In the genomic region with DNA sequence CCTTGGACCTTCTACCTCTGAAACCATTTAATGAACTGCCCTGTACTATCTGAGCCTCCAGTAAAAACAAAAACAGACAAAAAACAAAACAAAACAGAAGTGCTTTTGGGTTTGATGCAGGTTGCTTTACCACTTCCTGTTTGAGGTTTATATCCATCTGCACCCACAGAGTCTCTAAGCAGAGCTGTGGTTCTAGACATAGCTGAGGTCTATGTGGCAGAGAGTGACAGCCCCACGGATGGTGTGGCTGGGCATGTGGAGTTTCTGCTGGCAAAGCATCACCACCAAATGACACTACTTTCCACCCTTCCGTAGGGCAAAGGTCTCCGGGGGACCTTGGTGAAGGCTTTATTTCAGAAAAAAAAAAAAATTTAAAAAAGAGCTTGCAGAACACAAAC, we compare ENCODE assay signal across 7 cellular contexts.
DNase-seq lines count a peak whose midpoint lies in the region; ATAC-seq and TF ChIP-seq lines count a peak whose summit lies in the region.

No MANE protein-coding gene starts in this region.

- peak; percentile 88 for ATAC-seq in GM19438 (IDR thresholded peaks at IDR 0.05; ENCODE audit: low read depth, unreplicated experiment)
- ATAC-seq in HG03095 (IDR thresholded peaks at IDR 0.05; ENCODE audit: unreplicated experiment), result peak; percentile 78
- ATAC-seq in activated B cell treated with CpG ODN at 0.5 μM for 24 hours (ENCODE audit: low read depth), result peak; percentile 42

- no peaks in the 10 kb centered on the region for H3K36me3 Mint-ChIP-seq in activated B cell treated with CpG ODN at 0.5 μM for 24 hours (ENCODE audit: low read depth)

- H3K9me3 Mint-ChIP-seq in activated B cell treated with CpG ODN at 0.5 μM for 24 hours, result no peaks in the 10 kb centered on the region

- CTCF ChIA-PET in activated B cell treated with CpG ODN at 0.5 μM for 24 hours (lab: Charles Lee), result no interaction called here

- H3K27ac Mint-ChIP-seq in activated B cell treated with CpG ODN at 0.5 μM for 24 hours, result no peak overlapping the region

- intact Hi-C loops in activated B cell treated with CpG ODN at 0.5 μM for 24 hours (cut with micrococcal nuclease), result no loop called here

- H3K27me3 Mint-ChIP-seq in activated B cell treated with CpG ODN at 0.5 μM for 24 hours, result no peaks in the 10 kb centered on the region

- peaks cover 12% of the 10 kb centered on the region for H3K4me1 Mint-ChIP-seq in activated B cell treated with CpG ODN at 0.5 μM for 24 hours

- TF ChIP-seq CTCF in activated B cell treated with CpG ODN at 0.5 μM for 24 hours (IDR thresholded peaks at IDR 0.05), result no peak

- DNase-seq in activated B cell treated with CpG ODN at 0.5 μM for 24 hours (no peak), AG08395 (ENCODE audit: low spot score) (no peak), NCI-H82 treated with DMSO at 0.1 percent for 48 hours (lab: John Stamatoyannopoulos, UW; ENCODE audit: unreplicated experiment) (no peak), retina (no peak)
- DNase-seq in stimulated activated CD4-positive, alpha-beta T cell treated with anti-CD3 and anti-CD28 coated beads, TNF-alpha, amount 100 ng/mL, for 1 hour (ENCODE audit: low read depth in 3 of 3, low spot score in 1 of 3), result peak in 2 of 3 donors; percentile 9 to 11

- no peak overlapping the region for H3K4me3 Mint-ChIP-seq in activated B cell treated with CpG ODN at 0.5 μM for 24 hours

- POLR2A ChIA-PET in activated B cell treated with CpG ODN at 0.5 μM for 24 hours (lab: Charles Lee), result no interaction called here

Comparison
In these comparisons a context has a peak if more than half of its experiments do, and no peak if none do; other contexts are left out.
1. DNase-seq: peak in stimulated activated CD4-positive, alpha-beta T cell treated with anti-CD3 and anti-CD28 coated beads, TNF-alpha, amount 100 ng/mL, for 1 hour (2 of 3); none in activated B cell treated with CpG ODN at 0.5 μM for 24 hours (single experiment), AG08395 (single experiment), NCI-H82 treated with DMSO at 0.1 percent for 48 hours (single experiment) and retina (single experiment).
2. Peak in every context shown above with its lines, with median percentiles within 50 percentile points of each other: ATAC-seq.